8 cellular contexts compared by ENCODE assay signal in the genomic region with DNA sequence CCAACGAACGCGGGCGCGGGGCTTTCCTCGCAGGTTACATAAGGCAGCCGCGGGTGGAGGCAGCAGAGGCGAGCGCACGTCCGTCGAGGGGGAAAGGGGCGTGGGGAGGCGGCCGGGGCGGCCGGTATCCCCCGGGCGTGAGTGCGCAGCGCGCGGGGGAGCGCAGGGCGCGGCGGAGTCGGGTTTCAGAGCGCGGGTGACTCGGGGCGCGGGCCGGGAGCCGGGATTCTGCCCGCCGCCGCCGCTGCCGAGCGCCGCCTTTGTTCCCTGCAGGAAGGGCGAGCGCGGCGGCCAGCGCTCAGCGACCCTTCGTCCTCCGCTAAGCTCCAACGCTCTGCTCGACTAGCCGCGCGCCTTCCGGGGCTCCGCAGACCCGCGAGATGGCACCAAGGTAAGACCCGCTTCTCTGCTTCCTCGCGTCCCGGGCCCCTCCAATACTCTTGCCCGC. TPM values are rescaled to one million over a fixed set of nuclear protein-coding genes. Genes with fewer than 3 reads are reported as not detected.
A peak's percentile ranks its signal among the peaks of the same experiment; 100 is the strongest.
DNase-seq lines count a peak whose midpoint lies in the region; ATAC-seq, FAIRE-seq and TF ChIP-seq lines count a peak whose summit lies in the region.

Gene COL15A1 (plus strand): TSS at position 226 of the 448 bp plus-strand sequence. CDS start 155 bp downstream, at position 381.

- H3K9me3 Mint-ChIP-seq in endothelial cell (ENCODE audit: unreplicated experiment): no peaks in the 10 kb centered on the region

- H3F3A ChIP-seq in neural cell (ENCODE audit: insufficient read depth, low read length, poor library complexity, severe bottlenecking): no peaks in the 10 kb centered on the region

- DNase-seq in AG10803 (ENCODE audit: low read depth) (no peak), NCI-H146 treated with DMSO at 0.1 percent for 48 hours (lab: John Stamatoyannopoulos, UW; ENCODE audit: unreplicated experiment) (peak; percentile 16), endothelial cell (ENCODE audit: low spot score) (peak; percentile 44), HT-29 (ENCODE audit: low spot score) (no peak), GM19239 (ENCODE audit: insufficient read length, low spot score) (no peak)

- H2AFZ ChIP-seq in neural cell (ENCODE audit: low read depth, low read length): peak within 1 kb of the TSS; percentile 48

- no peaks in the 10 kb centered on the region for H4K20me1 ChIP-seq in neural cell (ENCODE audit: insufficient read depth)

- H3K27ac Mint-ChIP-seq in endothelial cell (ENCODE audit: unreplicated experiment): no peak within 1 kb of the TSS

- peaks cover 4% of the 10 kb centered on the region for H3K27me3 Mint-ChIP-seq in endothelial cell (ENCODE audit: unreplicated experiment)

- H3K4me1 Mint-ChIP-seq in endothelial cell (ENCODE audit: unreplicated experiment): peaks cover 41% of the 10 kb centered on the region

- peak; percentile 26 for TF ChIP-seq RAD21 in neural cell (conservative IDR thresholded peaks at IDR 0.05)

- H3K9me2 ChIP-seq in neural cell (ENCODE audit: insufficient read depth, low read length): no peaks in the 10 kb centered on the region

- no peaks in the 10 kb centered on the region for H3K9me3 ChIP-seq in neural cell (ENCODE audit: low read length)

- no peak for ATAC-seq in HG03175 (IDR thresholded peaks at IDR 0.05; ENCODE audit: unreplicated experiment)
- ATAC-seq in HG03039 (IDR thresholded peaks at IDR 0.05; ENCODE audit: unreplicated experiment): no peak

- H3K36me3 Mint-ChIP-seq in endothelial cell (ENCODE audit: low read depth, unreplicated experiment): no peaks in the 10 kb centered on the region

- peak within 1 kb of the TSS; percentile 92 for H3K4me3 Mint-ChIP-seq in endothelial cell (ENCODE audit: unreplicated experiment)

- peaks cover 44% of the 10 kb centered on the region for H3K27me3 ChIP-seq in neural cell (ENCODE audit: insufficient read depth, low read depth, low read length)

- no peak for TF ChIP-seq EP300 in neural cell (conservative IDR thresholded peaks at IDR 0.05; ENCODE audit: poor library complexity, severe bottlenecking)

- H3K4me2 ChIP-seq in neural cell (ENCODE audit: low read length): peak within 1 kb of the TSS; percentile 81

- TF ChIP-seq CTCF in AG10803 (conservative IDR thresholded peaks at IDR 0.05; ENCODE audit: low read length): no peak
- no peak for TF ChIP-seq CTCF in endothelial cell (IDR thresholded peaks at IDR 0.05; ENCODE audit: unreplicated experiment)
- TF ChIP-seq CTCF in neural cell (IDR thresholded peaks at IDR 0.05; ENCODE audit: poor library complexity, severe bottlenecking): no peak

- H3K4me3 ChIP-seq in AG10803 (ENCODE audit: low read length) (peak within 1 kb of the TSS; percentile 66), neural cell (ENCODE audit: low read length) (peak within 1 kb of the TSS; percentile 87)

- H3K79me2 ChIP-seq in neural cell (replicated peaks; ENCODE audit: insufficient read depth, low read length): no peaks in the 10 kb centered on the region

- H3K9ac ChIP-seq in neural cell (ENCODE audit: low read length): peak within 1 kb of the TSS; percentile 72

- H3K27ac ChIP-seq in neural cell (ENCODE audit: low read length): peak within 1 kb of the TSS; percentile 19

- no peak for FAIRE-seq in GM19239 (lab: Jason Lieb, UNC)

- H3K36me3 ChIP-seq in neural cell (ENCODE audit: insufficient read depth, low read length): no peaks in the 10 kb centered on the region

TF ChIP-seq in neural cell, 6 proteins besides CTCF, POLR2A, EP300 and RAD21:
- TF ChIP-seq POLR2AphosphoS5 (IDR thresholded peaks at IDR 0.05) (no peak), REST (IDR thresholded peaks at IDR 0.05; ENCODE audit: borderline replicate concordance) (no peak), EZH2 (IDR thresholded peaks at IDR 0.05; ENCODE audit: borderline replicate concordance, insufficient read depth, low read length, poor library complexity, severe bottlenecking) (no peak), MXI1 (conservative IDR thresholded peaks at IDR 0.05; ENCODE audit: poor library complexity, severe bottlenecking) (peak; percentile 26), SMC3 (conservative IDR thresholded peaks at IDR 0.05; ENCODE audit: poor library complexity) (no peak), TAF1 (IDR thresholded peaks at IDR 0.05; ENCODE audit: low read depth) (no peak)

RNA-seq across cellular contexts. Expression of gene COL15A1, which starts in this region (rescaled TPM):
- 24.0 TPM for total RNA-seq in endothelial cell (ENCODE audit: unreplicated experiment)
- polyA plus RNA-seq in neural cell: 2.8 and 3.4 TPM in 2 replicates
- polyA minus RNA-seq in neural cell: 4.9 and 5.0 TPM in 2 replicates
- not detected in 2 replicates for total RNA-seq in HT-29 (2014; rRNA removed; shearing (Covaris generic))

Comparison
In these comparisons a context has a peak if more than half of its experiments do, and no peak if none do; other contexts are left out.
1. RNA of gene COL15A1 (total RNA-seq): 24.0 TPM in endothelial cell (single experiment); not detected in HT-29; every median in the first group is over 10 times any median in the second.
2. DNase-seq: peak in NCI-H146 treated with DMSO at 0.1 percent for 48 hours (single experiment) and endothelial cell (single experiment); none in AG10803 (single experiment), HT-29 (single experiment) and GM19239 (single experiment).